ENCODE assay signal across 8 cellular contexts in the genomic region with DNA sequence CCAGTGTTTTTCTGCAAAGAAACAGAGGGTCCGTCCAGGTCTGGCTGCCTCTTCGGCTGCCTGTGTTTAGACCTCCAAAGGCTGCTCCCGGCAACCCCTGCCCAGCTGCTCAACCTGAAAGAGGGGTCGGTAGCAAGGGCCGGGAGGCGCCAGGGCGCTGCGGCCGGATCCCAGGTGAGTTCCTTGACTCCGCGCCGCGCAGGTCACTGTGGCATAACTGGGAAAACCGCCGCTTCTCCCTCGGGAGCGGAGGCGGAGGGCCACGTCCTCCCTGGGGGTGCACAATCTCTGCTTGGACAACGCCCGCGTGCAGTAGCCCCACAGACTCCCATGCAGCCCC. TPM values are rescaled to one million over a fixed set of nuclear protein-coding genes. Genes with fewer than 3 reads are reported as not detected.
DNase-seq lines count a peak whose midpoint lies in the region; ATAC-seq and TF ChIP-seq lines count a peak whose summit lies in the region.

No MANE protein-coding gene starts in this region.

- H3K4me3 Mint-ChIP-seq in activated naive CD4-positive, alpha-beta T cell treated with anti-CD3 and anti-CD28 coated beads, Interleukin-2, amount 50 U/mL, for 24 hours = peak overlapping the region; percentile 39

- H3K27ac ChIP-seq in brain microvascular endothelial cell = no peak overlapping the region
- H3K27ac ChIP-seq in mesodermal cell (ENCODE audit: low read depth, low read length, severe bottlenecking) = no peak overlapping the region
- H3K27ac ChIP-seq in urinary bladder (ENCODE audit: low read depth) = no peak overlapping the region
- no peak overlapping the region for H3K27ac ChIP-seq in SJCRH30

- H3K4me3 ChIP-seq in brain microvascular endothelial cell (ENCODE audit: low read depth, low read length) (peak overlapping the region; percentile 46), mesodermal cell (ENCODE audit: extremely low read depth, insufficient read depth, low read length, poor library complexity, severe bottlenecking) (peak overlapping the region; percentile 52), urinary bladder (ENCODE audit: low read depth, low read length) (peak overlapping the region; percentile 39), SJCRH30 (no peak overlapping the region)

- DNase-seq in activated naive CD4-positive, alpha-beta T cell treated with Interleukin-2 at 50 U/mL for 16 hours = no peak
- DNase-seq in brain microvascular endothelial cell (no peak), foreskin melanocyte (no peak), SJCRH30 (no peak)

- ATAC-seq in HG03439 (IDR thresholded peaks at IDR 0.05; ENCODE audit: unreplicated experiment) = no peak

- H3K4me1 Mint-ChIP-seq in activated naive CD4-positive, alpha-beta T cell treated with anti-CD3 and anti-CD28 coated beads, Interleukin-2, amount 50 U/mL, for 24 hours = peaks cover 14% of the 10 kb centered on the region

- H3K27me3 Mint-ChIP-seq in activated naive CD4-positive, alpha-beta T cell treated with anti-CD3 and anti-CD28 coated beads, Interleukin-2, amount 50 U/mL, for 24 hours = peaks cover 21% of the 10 kb centered on the region

- H3K4me1 ChIP-seq in mesodermal cell (ENCODE audit: control insufficient read depth, insufficient read depth, low read length, poor library complexity, severe bottlenecking) (peaks cover 2% of the 10 kb centered on the region), urinary bladder (ENCODE audit: insufficient read depth) (peaks cover 4% of the 10 kb centered on the region), SJCRH30 (no peaks in the 10 kb centered on the region)

- in situ Hi-C loops in brain microvascular endothelial cell (cut with HindIII; ENCODE audit: low pct_ligation_motif_present, low sequenced_read_pairs) = no loop called here

- no peaks in the 10 kb centered on the region for H3K36me3 Mint-ChIP-seq in activated naive CD4-positive, alpha-beta T cell treated with anti-CD3 and anti-CD28 coated beads, Interleukin-2, amount 50 U/mL, for 24 hours

- H3K36me3 ChIP-seq in brain microvascular endothelial cell (replicated peaks) (no peaks in the 10 kb centered on the region), mesodermal cell (ENCODE audit: control insufficient read depth, insufficient read depth, low read length) (no peaks in the 10 kb centered on the region), urinary bladder (ENCODE audit: insufficient read depth) (no peaks in the 10 kb centered on the region), SJCRH30 (no peaks in the 10 kb centered on the region)

- H3K27ac Mint-ChIP-seq in activated naive CD4-positive, alpha-beta T cell treated with anti-CD3 and anti-CD28 coated beads, Interleukin-2, amount 50 U/mL, for 24 hours = no peak overlapping the region

- no peaks in the 10 kb centered on the region for H3K9me3 Mint-ChIP-seq in activated naive CD4-positive, alpha-beta T cell treated with anti-CD3 and anti-CD28 coated beads, Interleukin-2, amount 50 U/mL, for 24 hours

- H3K9me3 ChIP-seq in mesodermal cell (ENCODE audit: control insufficient read depth, low read length) (no peaks in the 10 kb centered on the region), SJCRH30 (replicated peaks) (no peaks in the 10 kb centered on the region)

- H3K27me3 ChIP-seq in brain microvascular endothelial cell (replicated peaks) (peaks cover 18% of the 10 kb centered on the region), SJCRH30 (no peaks in the 10 kb centered on the region)

- 10 to 14% methylated on average over 20 to 22 of the region's 22 CpGs for WGBS in mesodermal cell (ENCODE audit: insufficient coverage in 2 of 2), 2 experiments
- WGBS in urinary bladder = 10% methylated on average over 22 of the region's 22 CpGs

- no peak for TF ChIP-seq CTCF in brain microvascular endothelial cell (IDR thresholded peaks at IDR 0.05; ENCODE audit: low read depth, low read length, missing control alignments)

RNA-seq across cellular contexts. Expression of gene BRSK2, which starts 1.0 kb away (rescaled TPM):
- polyA plus RNA-seq in mesodermal cell (2013, experiment 1 of 2) = 5.7 TPM
- 2.6 TPM for polyA plus RNA-seq in mesodermal cell (2013, experiment 2 of 2)
- 3.0 TPM for total RNA-seq in urinary bladder
- polyA plus RNA-seq in urinary bladder = 2.6 TPM
- not detected in 2 replicates for total RNA-seq in SJCRH30 (2014; rRNA removed; shearing (Covaris generic))
